8 cellular contexts compared by ENCODE assay signal in genomic region chr4:38674206-38675144, GRCh38. TPM values are rescaled to one million over a fixed set of nuclear protein-coding genes. Genes with fewer than 3 reads are reported as not detected.
DNase-seq lines count a peak whose midpoint lies in the region; ATAC-seq and TF ChIP-seq lines count a peak whose summit lies in the region.

No MANE protein-coding gene starts in this region.

- H2AFZ ChIP-seq in PC-9: no peak overlapping the region

- TF ChIP-seq EP300 in gastroesophageal sphincter (IDR thresholded peaks at IDR 0.05): no peak

- in situ Hi-C loops in GM13977 (cut with MboI; ENCODE audit: low pct_unique_long_range_greater_than_20kb, low sequenced_read_pairs, unreplicated experiment): loop anchor here (5.0 to 10.0 kb wide), 3 partner anchors 352 to 610 kb away; no protein-coding TSS in a partner anchor

- H3K9me3 ChIP-seq in PC-9 (ENCODE audit: insufficient read depth, low read depth) (no peaks in the 10 kb centered on the region), gastroesophageal sphincter (no peaks in the 10 kb centered on the region)

- H3K27ac ChIP-seq in PC-9: peak overlapping the region; percentile 74
- peak overlapping the region; percentile 52 to 100 (median 93) for H3K27ac ChIP-seq in gastroesophageal sphincter

- H3K4me2 ChIP-seq in PC-9: peak overlapping the region; percentile 72

- H3K27me3 ChIP-seq in PC-9 (ENCODE audit: insufficient read depth, low read depth) (no peaks in the 10 kb centered on the region), gastroesophageal sphincter (no peaks in the 10 kb centered on the region)

- ATAC-seq in gastroesophageal sphincter (no peak), GM18502 (IDR thresholded peaks at IDR 0.05; ENCODE audit: poor library complexity, unreplicated experiment) (no peak), HG02852 (IDR thresholded peaks at IDR 0.05; ENCODE audit: unreplicated experiment) (no peak), HG02970 (IDR thresholded peaks at IDR 0.05; ENCODE audit: low FRiP score, unreplicated experiment) (no peak)

- no peaks in the 10 kb centered on the region for H3K9me2 ChIP-seq in PC-9 (ENCODE audit: insufficient read depth)

- H3K36me3 ChIP-seq in PC-9 (ENCODE audit: low read depth) (peaks cover 25% of the 10 kb centered on the region), gastroesophageal sphincter (no peaks in the 10 kb centered on the region)

- TF ChIP-seq CTCF in PC-9 (conservative IDR thresholded peaks at IDR 0.05) (no peak), gastroesophageal sphincter (IDR thresholded peaks at IDR 0.05) (no peak), GM13977 (IDR thresholded peaks at IDR 0.05; ENCODE audit: extremely low read depth, insufficient read depth, missing control alignments) (no peak)

- WGBS in gastroesophageal sphincter (ENCODE audit: low coverage in 1 of 2), 2 donors: 11 to 15% methylated on average over 11 to 12 of the region's 13 CpGs

- CTCF ChIA-PET in PC-9 (lab: Charles Lee): interaction anchor here (0.7 to 1.2 kb wide), 4 partner anchors 355 to 631 kb away, joined by 4 to 9 read pairs (median 6); no protein-coding TSS in a partner anchor

- H4K20me1 ChIP-seq in PC-9 (ENCODE audit: insufficient read depth): peaks cover 29% of the 10 kb centered on the region

- no peak for TF ChIP-seq POLR2A in gastroesophageal sphincter (IDR thresholded peaks at IDR 0.05)

- intact Hi-C loops in PC-9 (cut with micrococcal nuclease; ENCODE audit: unreplicated experiment): loop anchor here (1.0 to 5.0 kb wide), 4 partner anchors 55 to 612 kb away; no protein-coding TSS in a partner anchor

- peaks cover 100% of the 10 kb centered on the region for H3K79me2 ChIP-seq in PC-9 (ENCODE audit: low read depth)

- POLR2A ChIA-PET in PC-9 (lab: Charles Lee; ENCODE audit: unreplicated experiment): interaction anchor here (0.6 kb wide), 1 partner anchor 53 kb away, joined by 3 read pairs; no protein-coding TSS in a partner anchor

- peaks cover 67% of the 10 kb centered on the region for H3K4me1 ChIP-seq in PC-9 (replicated peaks; ENCODE audit: insufficient read depth)
- H3K4me1 ChIP-seq in gastroesophageal sphincter: peaks cover 50 to 99% (median 73%) of the 10 kb centered on the region in 3 donors

- DNase-seq in PC-9: peak in 1 of 2 experiments; percentile 68
- peak; percentile 57 for DNase-seq in renal cortical epithelial cell (ENCODE audit: low read depth)
- DNase-seq in GM13977 (ENCODE audit: low spot score): no peak

- peak overlapping the region; percentile 32; the same call in 1 of the 2 replicates for H3K4me3 ChIP-seq in GM08714 (ENCODE audit: low read length)
- H3K4me3 ChIP-seq in PC-9: peak overlapping the region; percentile 34; the same call in 1 of the 2 replicates
- H3K4me3 ChIP-seq in gastroesophageal sphincter: peak overlapping the region in 1 of 2 donors; percentile 11

- H3F3A ChIP-seq in PC-9 (ENCODE audit: insufficient read depth, low read depth): peaks cover 64% of the 10 kb centered on the region

- no TSS peak for BruUV-seq in PC-9 (replicated peaks; lab: Mats Ljungman, UMichigan)

RNA-seq across cellular contexts. Expression of gene KLF3, which starts 10.5 kb away (rescaled TPM):
- total RNA-seq in PC-9 (2021) (33.1 and 37.5 TPM in 2 replicates), gastroesophageal sphincter (10 to 100 TPM; 40.0 to 55.5 (median 43.5) TPM), renal cortical epithelial cell (17.5 and 30.6 TPM in 2 replicates)
